In genomic region chr1:52862666-52863458, GRCh38 we compare ENCODE assay signal across 1 cellular context.
TF ChIP-seq lines count a peak whose summit lies in the region.

No MANE protein-coding gene starts in this region.

TF ChIP-seq in HepG2, 621 proteins besides CTCF, POLR2A, EP300 and RAD21:
- TF ChIP-seq SOX13 (IDR thresholded peaks at IDR 0.05) (no peak), SOX13 (CRISPR knock-in tag; conservative IDR thresholded peaks at IDR 0.05 in 1 of 2, IDR thresholded peaks at IDR 0.05 in 1 of 2) (peak in 1 of 2 experiments; percentile 60; a peak in 2 of 4 replicates), ZUFSP (CRISPR knock-in tag; IDR thresholded peaks at IDR 0.05; ENCODE audit: borderline replicate concordance) (no peak), DDIT3 (CRISPR knock-in tag; IDR thresholded peaks at IDR 0.05) (no peak), SALL2 (CRISPR knock-in tag; IDR thresholded peaks at IDR 0.05) (no peak), ZNF30 (CRISPR knock-in tag; IDR thresholded peaks at IDR 0.05) (no peak), ZNF761 (CRISPR knock-in tag; conservative IDR thresholded peaks at IDR 0.05) (no peak), ZNF121 (CRISPR knock-in tag; IDR thresholded peaks at IDR 0.05) (peak; percentile 79), HMG20B (CRISPR knock-in tag; conservative IDR thresholded peaks at IDR 0.05) (no peak), ZNF839 (CRISPR knock-in tag; IDR thresholded peaks at IDR 0.05; ENCODE audit: borderline replicate concordance) (no peak), HNRNPH1 (optimal IDR thresholded peaks at IDR 0.05; ENCODE audit: low read depth, low read length) (no peak), RBAK (CRISPR knock-in tag; IDR thresholded peaks at IDR 0.05) (no peak), U2AF1 (optimal IDR thresholded peaks at IDR 0.05; ENCODE audit: low read depth, low read length) (no peak), ZNF770 (CRISPR knock-in tag; IDR thresholded peaks at IDR 0.05) (peak; percentile 87), PHF8 (CRISPR knock-in tag; IDR thresholded peaks at IDR 0.05) (no peak), MIER3 (CRISPR knock-in tag; IDR thresholded peaks at IDR 0.05; ENCODE audit: borderline replicate concordance) (no peak), HNRNPLL (IDR thresholded peaks at IDR 0.05; ENCODE audit: low read depth, low read length, poor library complexity, severe bottlenecking) (no peak), ZMAT3 (CRISPR knock-in tag; conservative IDR thresholded peaks at IDR 0.05) (no peak), CBX5 (CRISPR knock-in tag; IDR thresholded peaks at IDR 0.05; ENCODE audit: borderline replicate concordance) (no peak), HINFP (CRISPR knock-in tag; IDR thresholded peaks at IDR 0.05; ENCODE audit: low read depth) (no peak), RNF219 (CRISPR knock-in tag; IDR thresholded peaks at IDR 0.05) (no peak), ZBTB21 (CRISPR knock-in tag; IDR thresholded peaks at IDR 0.05) (no peak), ZNF276 (CRISPR knock-in tag; IDR thresholded peaks at IDR 0.05; ENCODE audit: low read depth) (no peak), TEF (CRISPR knock-in tag; IDR thresholded peaks at IDR 0.05) (no peak), ARID5B (CRISPR knock-in tag; IDR thresholded peaks at IDR 0.05) (no peak), POLR2G (IDR thresholded peaks at IDR 0.05; ENCODE audit: low read depth, low read length) (no peak), STAT6 (CRISPR knock-in tag; IDR thresholded peaks at IDR 0.05; ENCODE audit: borderline replicate concordance) (no peak)
TF ChIP-seq in HepG2: peak in this region for 3.
